Comparison of ENCODE assay signal across 8 cellular contexts in the genomic region with DNA sequence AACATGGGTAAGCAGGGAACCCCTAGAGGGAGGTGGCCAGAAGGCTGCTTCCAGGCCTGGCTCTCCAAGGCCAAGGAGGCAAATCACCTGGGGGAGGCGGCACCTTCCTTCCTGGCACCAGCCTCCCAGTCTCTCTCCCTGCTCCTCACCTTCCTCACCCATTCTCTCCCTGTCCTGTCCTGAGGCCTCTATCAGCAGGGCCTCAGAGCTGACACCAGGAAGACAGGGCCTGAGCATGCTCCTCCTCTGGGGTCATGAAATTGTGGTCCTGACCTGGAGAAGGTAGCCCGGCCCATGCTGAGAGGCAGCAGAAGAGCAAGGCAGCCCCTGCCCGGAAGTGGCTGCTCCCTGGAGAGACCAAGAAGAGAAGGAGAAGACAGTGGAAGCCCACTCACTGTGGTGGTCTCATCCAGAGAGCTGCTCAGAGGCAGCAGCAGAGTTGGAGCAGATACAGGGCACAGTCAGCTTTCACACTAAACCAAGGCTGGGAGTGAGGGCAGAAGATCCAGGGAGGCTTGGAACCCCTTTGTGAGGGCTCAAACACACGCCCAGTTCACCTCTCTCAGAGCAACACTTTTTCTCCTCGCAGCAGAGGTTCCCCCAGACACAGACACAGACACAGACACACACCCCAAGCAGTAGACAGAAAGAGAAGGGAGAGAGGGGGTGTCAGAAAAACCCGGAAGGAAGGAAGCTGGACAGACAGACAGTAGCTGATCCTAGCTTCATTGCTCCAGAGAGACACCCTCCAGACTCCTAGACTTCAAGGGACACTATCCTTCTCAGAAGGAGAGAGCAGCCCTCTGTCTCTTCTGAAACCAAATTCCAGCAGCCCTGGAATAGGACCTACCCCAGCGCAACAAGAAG.
DNase-seq lines count a peak whose midpoint lies in the region; ATAC-seq lines count a peak whose summit lies in the region.

No MANE protein-coding gene starts in this region.

- DNase-seq in HK-2 (ENCODE audit: unreplicated experiment) (peak; percentile 30), iPS DF 6.9 (ENCODE audit: low read depth, low spot score) (no peak), GM19238 (ENCODE audit: insufficient read length, low spot score) (no peak)
- DNase-seq in activated CD8-positive, alpha-beta memory T cell treated with anti-CD3 and anti-CD28 coated beads, Interleukin-2, amount 50 U/mL, for 48 hours = no peak

- no peaks in the 10 kb centered on the region for H3K36me3 ChIP-seq in iPS DF 6.9 (ENCODE audit: control insufficient read depth, insufficient read depth, low read length)

- WGBS in iPS DF 6.9 (ENCODE audit: insufficient coverage, insufficient read length) = no CpG with 5 or more reads among the region's 7 CpGs

- peaks cover 65% of the 10 kb centered on the region for H3K4me1 Mint-ChIP-seq in activated naive CD4-positive, alpha-beta T cell treated with anti-CD3 and anti-CD28 coated beads, Interleukin-2, amount 50 U/mL, for 24 hours
- peaks cover 81% of the 10 kb centered on the region for H3K4me1 Mint-ChIP-seq in stimulated activated memory B cell treated with anti-CD40 and anti-IgM and Interleukin-4, amounts not matched to agents 10 μg/mL and 1 μg/mL and 100 μg/mL, for 72 hours

- H3K36me3 Mint-ChIP-seq in activated naive CD4-positive, alpha-beta T cell treated with anti-CD3 and anti-CD28 coated beads, Interleukin-2, amount 50 U/mL, for 24 hours = no peaks in the 10 kb centered on the region
- H3K36me3 Mint-ChIP-seq in stimulated activated memory B cell treated with anti-CD40 and anti-IgM and Interleukin-4, amounts not matched to agents 10 μg/mL and 1 μg/mL and 100 μg/mL, for 72 hours = no peaks in the 10 kb centered on the region

- peaks cover 29% of the 10 kb centered on the region for H3K4me1 ChIP-seq in iPS DF 6.9 (ENCODE audit: control insufficient read depth, insufficient read depth, low read length)

- no peaks in the 10 kb centered on the region for H3K9me3 ChIP-seq in iPS DF 6.9 (ENCODE audit: control insufficient read depth, insufficient read depth, low read length)

- no peak overlapping the region for H3K27ac ChIP-seq in iPS DF 6.9 (ENCODE audit: low read length)

- no peaks in the 10 kb centered on the region for H3K27me3 Mint-ChIP-seq in activated naive CD4-positive, alpha-beta T cell treated with anti-CD3 and anti-CD28 coated beads, Interleukin-2, amount 50 U/mL, for 24 hours
- H3K27me3 Mint-ChIP-seq in stimulated activated memory B cell treated with anti-CD40 and anti-IgM and Interleukin-4, amounts not matched to agents 10 μg/mL and 1 μg/mL and 100 μg/mL, for 72 hours = no peaks in the 10 kb centered on the region

- no peak for ATAC-seq in stimulated activated memory B cell treated with anti-CD40 and anti-IgM and Interleukin-4, amounts not matched to agents 10 μg/mL and 1 μg/mL and 100 μg/mL, for 72 hours
- ATAC-seq in GM18498 (IDR thresholded peaks at IDR 0.05; ENCODE audit: unreplicated experiment) = no peak
- no peak for ATAC-seq in GM21447 (IDR thresholded peaks at IDR 0.05; ENCODE audit: unreplicated experiment)

- H3K27me3 ChIP-seq in iPS DF 6.9 (ENCODE audit: control insufficient read depth, insufficient read depth, low read length) = no peaks in the 10 kb centered on the region

- H3K4me3 ChIP-seq in iPS DF 6.9 (ENCODE audit: low read length) = peak overlapping the region; percentile 89; the same call in 1 of the 2 replicates

- peak overlapping the region; percentile 93 for H3K4me3 Mint-ChIP-seq in activated naive CD4-positive, alpha-beta T cell treated with anti-CD3 and anti-CD28 coated beads, Interleukin-2, amount 50 U/mL, for 24 hours
- H3K4me3 Mint-ChIP-seq in stimulated activated memory B cell treated with anti-CD40 and anti-IgM and Interleukin-4, amounts not matched to agents 10 μg/mL and 1 μg/mL and 100 μg/mL, for 72 hours = peak overlapping the region; percentile 86

- H3K27ac Mint-ChIP-seq in activated naive CD4-positive, alpha-beta T cell treated with anti-CD3 and anti-CD28 coated beads, Interleukin-2, amount 50 U/mL, for 24 hours = peak overlapping the region; percentile 93
- peak overlapping the region; percentile 91 for H3K27ac Mint-ChIP-seq in stimulated activated memory B cell treated with anti-CD40 and anti-IgM and Interleukin-4, amounts not matched to agents 10 μg/mL and 1 μg/mL and 100 μg/mL, for 72 hours

- H3K9me3 Mint-ChIP-seq in activated naive CD4-positive, alpha-beta T cell treated with anti-CD3 and anti-CD28 coated beads, Interleukin-2, amount 50 U/mL, for 24 hours = no peaks in the 10 kb centered on the region
- H3K9me3 Mint-ChIP-seq in stimulated activated memory B cell treated with anti-CD40 and anti-IgM and Interleukin-4, amounts not matched to agents 10 μg/mL and 1 μg/mL and 100 μg/mL, for 72 hours = no peaks in the 10 kb centered on the region
